Comparison of ENCODE assay signal across 32 cellular contexts in the genomic region with DNA sequence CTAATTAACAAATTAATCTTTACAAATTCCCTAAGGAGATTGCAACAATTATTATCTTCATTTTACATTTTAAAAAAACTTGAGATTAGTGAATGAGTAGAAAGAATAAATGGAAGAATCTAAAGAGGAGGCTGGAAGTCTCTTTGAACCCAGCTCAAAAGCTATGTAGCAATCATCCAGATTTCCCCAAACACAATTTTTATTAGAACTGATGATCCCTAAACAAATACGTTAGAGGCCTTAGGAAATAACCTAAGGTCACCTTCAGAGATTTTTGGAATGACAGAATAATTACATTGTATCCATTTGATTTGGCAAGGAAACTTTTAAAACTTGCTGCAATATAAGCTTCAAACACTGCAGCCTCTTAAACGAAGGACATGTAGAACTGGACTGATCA.
"Had no signal": no experiment of that assay in that cellular context is flagged by ENCODE, and none has a peak within 500 bp of the region (broad histone marks: within the 10 kb centered on the region; RNA-seq: fewer than 3 reads in every experiment).

No MANE protein-coding gene starts in this region.

- H3K27me3 Mint-ChIP-seq: activated CD4-positive, alpha-beta T cell treated with anti-CD3 and anti-CD28 coated beads, Interleukin-2, amount 10 ng/mL, durations not matched to agents 24 days and 14 days; activated CD8-positive, alpha-beta memory T cell treated with anti-CD3 and anti-CD28 coated beads, Interleukin-2, amount 10 ng/mL, durations not matched to agents 7 days and 5 days; activated naive CD8-positive, alpha-beta T cell treated with anti-CD3 and anti-CD28 coated beads, Interleukin-2, amount 50 U/mL, for 24 hours; activated T-cell treated with anti-CD3 and anti-CD28 coated beads, Interleukin-2, amount 50 U/mL, for 24 hours; central memory CD8-positive, alpha-beta T cell; T-helper 17 cell had no signal

- H3K36me3 ChIP-seq: ascending aorta had no signal

- ATAC-seq: activated CD8-positive, alpha-beta memory T cell treated with anti-CD3 and anti-CD28 coated beads, Interleukin-2, amount 10 ng/mL, durations not matched to agents 7 days and 5 days; activated naive CD4-positive, alpha-beta T cell treated with anti-CD3 and anti-CD28 coated beads, Interleukin-2, amount 50 U/mL, for 72 hours; activated naive CD8-positive, alpha-beta T cell treated with anti-CD3 and anti-CD28 coated beads, Interleukin-2, amount 50 U/mL, for 24 hours; Panc1; Right ventricle myocardium inferior; SK-N-SH treated with all-trans-retinoic acid at 6 μM for 48 hours; T-helper 17 cell had no signal

- H3K4me3 ChIP-seq: ascending aorta, body of pancreas had no signal

- H3K4me1 Mint-ChIP-seq: activated B cell treated with CpG ODN at 0.5 μM for 24 hours; activated CD4-positive, alpha-beta T cell treated with anti-CD3 and anti-CD28 coated beads, Interleukin-2, amount 10 ng/mL, durations not matched to agents 24 days and 14 days; activated CD8-positive, alpha-beta memory T cell treated with anti-CD3 and anti-CD28 coated beads, Interleukin-2, amount 10 ng/mL, durations not matched to agents 7 days and 5 days; activated naive CD8-positive, alpha-beta T cell treated with anti-CD3 and anti-CD28 coated beads, Interleukin-2, amount 50 U/mL, for 24 hours; central memory CD8-positive, alpha-beta T cell; T-helper 17 cell had no signal

- H3K36me3 Mint-ChIP-seq: activated CD8-positive, alpha-beta memory T cell treated with anti-CD3 and anti-CD28 coated beads, Interleukin-2, amount 10 ng/mL, durations not matched to agents 7 days and 5 days had no signal

- H3K4me3 Mint-ChIP-seq: activated B cell treated with CpG ODN at 0.5 μM for 24 hours; activated CD4-positive, alpha-beta T cell treated with anti-CD3 and anti-CD28 coated beads, Interleukin-2, amount 10 ng/mL, durations not matched to agents 24 days and 14 days; activated CD8-positive, alpha-beta memory T cell treated with anti-CD3 and anti-CD28 coated beads, Interleukin-2, amount 10 ng/mL, durations not matched to agents 7 days and 5 days; activated naive CD8-positive, alpha-beta T cell treated with anti-CD3 and anti-CD28 coated beads, Interleukin-2, amount 50 U/mL, for 24 hours; activated T-cell treated with anti-CD3 and anti-CD28 coated beads, Interleukin-2, amount 50 U/mL, for 24 hours; activated T-helper 1 cell treated with anti-CD3 and anti-CD28 coated beads, Interleukin-12 subunit alpha, Interleukin-12 subunit beta, Interleukin-2, Interleukin-4 antibody, amounts not matched to agents 30 ng/mL and 10 ng/mL and 1 ng/mL, durations not matched to agents 14 hours and 24 hours and 36 hours; central memory CD8-positive, alpha-beta T cell; T-helper 17 cell had no signal

- DNase-seq: activated B cell treated with CpG ODN at 0.5 μM for 24 hours; activated CD4-positive, alpha-beta T cell treated with anti-CD3 and anti-CD28 coated beads for 1 hour; activated CD4-positive, alpha-beta T cell treated with anti-CD3 and anti-CD28 coated beads, Interleukin-2, amount 10 ng/mL, durations not matched to agents 24 days and 14 days; activated CD4-positive, alpha-beta T cell treated with anti-CD3 and anti-CD28 coated beads, Interleukin-2, amount 50 U/mL, for 48 hours; activated CD8-positive, alpha-beta memory T cell treated with anti-CD3 and anti-CD28 coated beads, Interleukin-2, amount 10 ng/mL, durations not matched to agents 7 days and 5 days; activated effector memory CD4-positive, alpha-beta T cell treated with Interleukin-2 at 50 U/mL for 16 hours; activated naive CD4-positive, alpha-beta T cell; activated naive CD8-positive, alpha-beta T cell treated with anti-CD3 and anti-CD28 coated beads, Interleukin-2, amount 50 U/mL, for 24 hours; activated T-cell treated with anti-CD3 and anti-CD28 coated beads, Interleukin-2, amount 50 U/mL, for 24 hours; amniotic stem cell; MV-4-11; NCI-H1092 treated with DMSO at 0.1 percent for 48 hours; NCI-H1417 treated with DMSO at 0.1 percent for 48 hours; NCI-H1694; NCI-H2029 treated with DMSO at 0.1 percent for 48 hours; NCI-H345; NCI-H510A; NCI-H526 treated with DMSO at 0.1 percent for 48 hours; NCI-H82; RPMI8226; T-helper 17 cell; T-helper 9 cell had no signal

- H3K27me3 ChIP-seq: ascending aorta, body of pancreas had no signal

- H3K27ac ChIP-seq: ascending aorta, body of pancreas, KMS-11 had no signal

- H3K9me3 Mint-ChIP-seq: activated CD4-positive, alpha-beta T cell treated with anti-CD3 and anti-CD28 coated beads, Interleukin-2, amount 10 ng/mL, durations not matched to agents 24 days and 14 days; activated T-helper 1 cell treated with anti-CD3 and anti-CD28 coated beads, Interleukin-12 subunit alpha, Interleukin-12 subunit beta, Interleukin-2, Interleukin-4 antibody, amounts not matched to agents 30 ng/mL and 10 ng/mL and 1 ng/mL, durations not matched to agents 14 hours and 24 hours and 36 hours had no signal

- FAIRE-seq: bronchial epithelial cell had no signal

- H3K27ac Mint-ChIP-seq: activated B cell treated with CpG ODN at 0.5 μM for 24 hours; activated CD4-positive, alpha-beta T cell treated with anti-CD3 and anti-CD28 coated beads, Interleukin-2, amount 10 ng/mL, durations not matched to agents 24 days and 14 days; activated CD8-positive, alpha-beta memory T cell treated with anti-CD3 and anti-CD28 coated beads, Interleukin-2, amount 10 ng/mL, durations not matched to agents 7 days and 5 days; activated naive CD4-positive, alpha-beta T cell treated with anti-CD3 and anti-CD28 coated beads, Interleukin-2, amount 50 U/mL, for 72 hours; activated naive CD8-positive, alpha-beta T cell treated with anti-CD3 and anti-CD28 coated beads, Interleukin-2, amount 50 U/mL, for 24 hours; activated T-cell treated with anti-CD3 and anti-CD28 coated beads, Interleukin-2, amount 50 U/mL, for 24 hours; activated T-helper 1 cell treated with anti-CD3 and anti-CD28 coated beads, Interleukin-12 subunit alpha, Interleukin-12 subunit beta, Interleukin-2, Interleukin-4 antibody, amounts not matched to agents 30 ng/mL and 10 ng/mL and 1 ng/mL, durations not matched to agents 14 hours and 24 hours and 36 hours; T-helper 17 cell had no signal

- H3K4me1 ChIP-seq: ascending aorta, body of pancreas had no signal

- H3K4me2 ChIP-seq: KMS-11 had no signal
